ENCODE assay signal across 1 cellular context in the genomic region with DNA sequence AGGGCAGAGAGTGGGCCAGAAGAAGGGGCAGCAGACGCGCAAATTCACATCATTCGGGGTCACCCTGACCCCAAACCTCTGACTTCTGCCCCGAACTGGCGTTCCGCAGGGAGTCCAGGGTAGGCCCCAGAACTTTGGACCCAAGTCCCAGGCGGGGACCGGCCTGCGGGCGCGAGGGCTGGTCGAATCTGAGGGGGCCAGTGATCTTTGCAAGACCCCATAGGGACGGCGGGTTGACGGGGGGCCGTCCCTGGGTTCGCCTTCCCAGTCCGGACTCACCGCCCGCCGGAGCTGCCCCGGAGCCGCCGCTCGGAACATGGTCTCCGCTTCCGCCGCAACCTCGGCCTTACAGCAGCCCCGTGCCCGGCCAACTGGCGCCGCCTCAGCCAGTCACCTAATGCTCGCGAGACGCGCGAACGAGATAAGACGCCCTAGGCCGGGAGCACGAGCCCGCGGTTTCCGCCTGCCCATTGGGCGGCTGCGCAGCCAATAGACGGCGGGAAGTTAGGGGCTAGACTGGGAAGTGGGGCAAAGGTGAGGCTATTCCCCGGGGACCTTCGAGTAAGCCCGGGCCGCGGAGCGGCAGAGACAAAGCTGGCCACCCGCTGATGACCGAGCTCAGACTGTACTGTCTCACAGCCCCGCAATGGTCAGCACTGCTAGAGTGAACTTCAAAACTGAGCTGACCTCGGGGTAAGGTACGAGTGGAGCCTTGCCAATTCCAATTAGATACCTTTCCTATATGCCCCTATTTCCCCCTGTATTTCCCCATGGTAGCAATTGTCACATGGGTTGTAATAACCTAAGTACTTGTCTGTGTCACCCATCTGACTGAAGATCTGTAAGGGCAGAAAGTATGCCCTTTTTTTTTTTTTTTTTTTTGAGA.
TF ChIP-seq lines count a peak whose summit lies in the region.

A gene (minus strand): TSS at position 399 of the 886 bp plus-strand sequence. CDS start 81 bp downstream, at position 318.

TF ChIP-seq in HepG2, 621 proteins besides CTCF, POLR2A, EP300 and RAD21 (continued from another document and continues in another):
- TF ChIP-seq, protein P1, sequence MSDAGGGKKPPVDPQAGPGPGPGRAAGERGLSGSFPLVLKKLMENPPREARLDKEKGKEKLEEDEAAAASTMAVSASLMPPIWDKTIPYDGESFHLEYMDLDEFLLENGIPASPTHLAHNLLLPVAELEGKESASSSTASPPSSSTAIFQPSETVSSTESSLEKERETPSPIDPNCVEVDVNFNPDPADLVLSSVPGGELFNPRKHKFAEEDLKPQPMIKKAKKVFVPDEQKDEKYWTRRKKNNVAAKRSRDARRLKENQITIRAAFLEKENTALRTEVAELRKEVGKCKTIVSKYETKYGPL (CRISPR knock-in tag; IDR thresholded peaks at IDR 0.05): no peak
- TF ChIP-seq, protein P2, sequence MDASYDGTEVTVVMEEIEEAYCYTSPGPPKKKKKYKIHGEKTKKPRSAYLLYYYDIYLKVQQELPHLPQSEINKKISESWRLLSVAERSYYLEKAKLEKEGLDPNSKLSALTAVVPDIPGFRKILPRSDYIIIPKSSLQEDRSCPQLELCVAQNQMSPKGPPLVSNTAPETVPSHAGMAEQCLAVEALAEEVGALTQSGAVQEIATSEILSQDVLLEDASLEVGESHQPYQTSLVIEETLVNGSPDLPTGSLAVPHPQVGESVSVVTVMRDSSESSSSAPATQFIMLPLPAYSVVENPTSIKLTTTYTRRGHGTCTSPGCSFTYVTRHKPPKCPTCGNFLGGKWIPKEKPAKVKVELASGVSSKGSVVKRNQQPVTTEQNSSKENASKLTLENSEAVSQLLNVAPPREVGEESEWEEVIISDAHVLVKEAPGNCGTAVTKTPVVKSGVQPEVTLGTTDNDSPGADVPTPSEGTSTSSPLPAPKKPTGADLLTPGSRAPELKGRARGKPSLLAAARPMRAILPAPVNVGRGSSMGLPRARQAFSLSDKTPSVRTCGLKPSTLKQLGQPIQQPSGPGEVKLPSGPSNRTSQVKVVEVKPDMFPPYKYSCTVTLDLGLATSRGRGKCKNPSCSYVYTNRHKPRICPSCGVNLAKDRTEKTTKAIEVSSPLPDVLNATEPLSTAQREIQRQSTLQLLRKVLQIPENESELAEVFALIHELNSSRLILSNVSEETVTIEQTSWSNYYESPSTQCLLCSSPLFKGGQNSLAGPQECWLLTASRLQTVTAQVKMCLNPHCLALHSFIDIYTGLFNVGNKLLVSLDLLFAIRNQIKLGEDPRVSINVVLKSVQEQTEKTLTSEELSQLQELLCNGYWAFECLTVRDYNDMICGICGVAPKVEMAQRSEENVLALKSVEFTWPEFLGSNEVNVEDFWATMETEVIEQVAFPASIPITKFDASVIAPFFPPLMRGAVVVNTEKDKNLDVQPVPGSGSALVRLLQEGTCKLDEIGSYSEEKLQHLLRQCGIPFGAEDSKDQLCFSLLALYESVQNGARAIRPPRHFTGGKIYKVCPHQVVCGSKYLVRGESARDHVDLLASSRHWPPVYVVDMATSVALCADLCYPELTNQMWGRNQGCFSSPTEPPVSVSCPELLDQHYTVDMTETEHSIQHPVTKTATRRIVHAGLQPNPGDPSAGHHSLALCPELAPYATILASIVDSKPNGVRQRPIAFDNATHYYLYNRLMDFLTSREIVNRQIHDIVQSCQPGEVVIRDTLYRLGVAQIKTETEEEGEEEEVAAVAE (CRISPR knock-in tag; IDR thresholded peaks at IDR 0.05; ENCODE audit: borderline replicate concordance): peak; percentile 72; the same call in 1 of the 2 replicates
- TF ChIP-seq FOXK1 (CRISPR knock-in tag; IDR thresholded peaks at IDR 0.05; ENCODE audit: borderline replicate concordance, low read depth) (0 out of 2 replicates have a peak, but pooled peaks have one; percentile 16), GATAD2A (CRISPR knock-in tag; IDR thresholded peaks at IDR 0.05) (peak; percentile 29), HHEX (CRISPR knock-in tag; IDR thresholded peaks at IDR 0.05) (no peak), NCOR1 (IDR thresholded peaks at IDR 0.05; ENCODE audit: borderline replicate concordance, low read length) (peak; percentile 90), ZNF232 (CRISPR knock-in tag; IDR thresholded peaks at IDR 0.05; ENCODE audit: borderline replicate concordance) (peak; percentile 35; the same call in 1 of the 2 replicates), ZNF3 (CRISPR knock-in tag; IDR thresholded peaks at IDR 0.05) (no peak), MBNL3 (CRISPR knock-in tag; conservative IDR thresholded peaks at IDR 0.05) (no peak), ZNF333 (CRISPR knock-in tag; IDR thresholded peaks at IDR 0.05; ENCODE audit: borderline replicate concordance) (peak; percentile 81; the same call in 1 of the 2 replicates), PLRG1 (conservative IDR thresholded peaks at IDR 0.05) (no peak), KDM3A (CRISPR knock-in tag; IDR thresholded peaks at IDR 0.05; ENCODE audit: low read depth) (peak; percentile 64; the same call in 1 of the 2 replicates), KLF6 (CRISPR knock-in tag; IDR thresholded peaks at IDR 0.05) (peak; percentile 87; the same call in 1 of the 2 replicates), TCF7 (IDR thresholded peaks at IDR 0.05; ENCODE audit: low read depth) (no peak), ZNF441 (CRISPR knock-in tag; IDR thresholded peaks at IDR 0.05; ENCODE audit: borderline replicate concordance) (no peak; the same call in 1 of the 2 replicates), ZNF678 (CRISPR knock-in tag; IDR thresholded peaks at IDR 0.05) (no peak), HES4 (CRISPR knock-in tag; IDR thresholded peaks at IDR 0.05; ENCODE audit: borderline replicate concordance) (peak; percentile 82; the same call in 1 of the 2 replicates), ZNF205 (CRISPR knock-in tag; IDR thresholded peaks at IDR 0.05) (no peak; the same call in 1 of the 2 replicates), ASH2L (IDR thresholded peaks at IDR 0.05; ENCODE audit: insufficient read length, low read depth, low read length) (peak; percentile 89), SIN3A (IDR thresholded peaks at IDR 0.05; ENCODE audit: borderline replicate concordance, low read depth, low read length) (peak; percentile 59; the same call in 1 of the 2 replicates), ATF1 (CRISPR knock-in tag; IDR thresholded peaks at IDR 0.05) (no peak), AGO1 (IDR thresholded peaks at IDR 0.05; ENCODE audit: low read depth, low read length, poor library complexity, severe bottlenecking) (peak; percentile 31), ZNF530 (CRISPR knock-in tag; IDR thresholded peaks at IDR 0.05; ENCODE audit: low read depth) (no peak), ZNF557 (CRISPR knock-in tag; IDR thresholded peaks at IDR 0.05) (no peak), ZNF572 (CRISPR knock-in tag; IDR thresholded peaks at IDR 0.05) (no peak), ZNF749 (CRISPR knock-in tag; IDR thresholded peaks at IDR 0.05; ENCODE audit: borderline replicate concordance) (peak; percentile 84; the same call in 1 of the 2 replicates), ZNF256 (CRISPR knock-in tag; conservative IDR thresholded peaks at IDR 0.05) (no peak; the same call in 1 of the 2 replicates), SMARCC2 (IDR thresholded peaks at IDR 0.05) (no peak)
- TF ChIP-seq, protein P3, sequence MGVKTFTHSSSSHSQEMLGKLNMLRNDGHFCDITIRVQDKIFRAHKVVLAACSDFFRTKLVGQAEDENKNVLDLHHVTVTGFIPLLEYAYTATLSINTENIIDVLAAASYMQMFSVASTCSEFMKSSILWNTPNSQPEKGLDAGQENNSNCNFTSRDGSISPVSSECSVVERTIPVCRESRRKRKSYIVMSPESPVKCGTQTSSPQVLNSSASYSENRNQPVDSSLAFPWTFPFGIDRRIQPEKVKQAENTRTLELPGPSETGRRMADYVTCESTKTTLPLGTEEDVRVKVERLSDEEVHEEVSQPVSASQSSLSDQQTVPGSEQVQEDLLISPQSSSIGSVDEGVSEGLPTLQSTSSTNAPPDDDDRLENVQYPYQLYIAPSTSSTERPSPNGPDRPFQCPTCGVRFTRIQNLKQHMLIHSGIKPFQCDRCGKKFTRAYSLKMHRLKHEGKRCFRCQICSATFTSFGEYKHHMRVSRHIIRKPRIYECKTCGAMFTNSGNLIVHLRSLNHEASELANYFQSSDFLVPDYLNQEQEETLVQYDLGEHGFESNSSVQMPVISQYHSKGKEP (CRISPR knock-in tag; IDR thresholded peaks at IDR 0.05): no peak
- TF ChIP-seq, protein P4, sequence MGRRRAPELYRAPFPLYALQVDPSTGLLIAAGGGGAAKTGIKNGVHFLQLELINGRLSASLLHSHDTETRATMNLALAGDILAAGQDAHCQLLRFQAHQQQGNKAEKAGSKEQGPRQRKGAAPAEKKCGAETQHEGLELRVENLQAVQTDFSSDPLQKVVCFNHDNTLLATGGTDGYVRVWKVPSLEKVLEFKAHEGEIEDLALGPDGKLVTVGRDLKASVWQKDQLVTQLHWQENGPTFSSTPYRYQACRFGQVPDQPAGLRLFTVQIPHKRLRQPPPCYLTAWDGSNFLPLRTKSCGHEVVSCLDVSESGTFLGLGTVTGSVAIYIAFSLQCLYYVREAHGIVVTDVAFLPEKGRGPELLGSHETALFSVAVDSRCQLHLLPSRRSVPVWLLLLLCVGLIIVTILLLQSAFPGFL (CRISPR knock-in tag; IDR thresholded peaks at IDR 0.05): no peak
- TF ChIP-seq, protein P5, sequence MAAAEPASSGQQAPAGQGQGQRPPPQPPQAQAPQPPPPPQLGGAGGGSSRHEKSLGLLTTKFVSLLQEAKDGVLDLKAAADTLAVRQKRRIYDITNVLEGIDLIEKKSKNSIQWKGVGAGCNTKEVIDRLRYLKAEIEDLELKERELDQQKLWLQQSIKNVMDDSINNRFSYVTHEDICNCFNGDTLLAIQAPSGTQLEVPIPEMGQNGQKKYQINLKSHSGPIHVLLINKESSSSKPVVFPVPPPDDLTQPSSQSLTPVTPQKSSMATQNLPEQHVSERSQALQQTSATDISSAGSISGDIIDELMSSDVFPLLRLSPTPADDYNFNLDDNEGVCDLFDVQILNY (CRISPR knock-in tag; conservative IDR thresholded peaks at IDR 0.05): peak; percentile 69; the same call in 1 of the 2 replicates
- TF ChIP-seq, protein P6, sequence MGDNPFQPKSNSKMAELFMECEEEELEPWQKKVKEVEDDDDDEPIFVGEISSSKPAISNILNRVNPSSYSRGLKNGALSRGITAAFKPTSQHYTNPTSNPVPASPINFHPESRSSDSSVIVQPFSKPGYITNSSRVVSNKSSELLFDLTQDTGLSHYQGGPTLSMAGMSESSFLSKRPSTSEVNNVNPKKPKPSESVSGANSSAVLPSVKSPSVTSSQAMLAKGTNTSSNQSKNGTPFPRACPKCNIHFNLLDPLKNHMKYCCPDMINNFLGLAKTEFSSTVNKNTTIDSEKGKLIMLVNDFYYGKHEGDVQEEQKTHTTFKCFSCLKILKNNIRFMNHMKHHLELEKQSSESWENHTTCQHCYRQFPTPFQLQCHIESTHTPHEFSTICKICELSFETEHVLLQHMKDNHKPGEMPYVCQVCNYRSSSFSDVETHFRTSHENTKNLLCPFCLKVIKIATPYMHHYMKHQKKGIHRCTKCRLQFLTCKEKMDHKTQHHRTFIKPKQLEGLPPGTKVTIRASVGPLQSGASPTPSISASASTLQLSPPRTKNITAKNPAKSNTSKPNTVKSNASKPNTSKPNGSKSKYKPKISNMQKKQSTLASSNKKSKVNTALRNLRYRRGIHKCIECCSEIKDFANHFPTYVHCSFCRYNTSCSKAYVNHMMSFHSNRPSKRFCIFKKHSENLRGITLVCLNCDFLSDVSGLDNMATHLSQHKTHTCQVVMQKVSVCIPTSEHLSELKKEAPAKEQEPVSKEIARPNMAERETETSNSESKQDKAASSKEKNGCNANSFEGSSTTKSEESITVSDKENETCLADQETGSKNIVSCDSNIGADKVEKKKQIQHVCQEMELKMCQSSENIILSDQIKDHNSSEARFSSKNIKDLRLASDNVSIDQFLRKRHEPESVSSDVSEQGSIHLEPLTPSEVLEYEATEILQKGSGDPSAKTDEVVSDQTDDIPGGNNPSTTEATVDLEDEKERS (CRISPR knock-in tag; IDR thresholded peaks at IDR 0.05): peak; percentile 64; the same call in 1 of the 2 replicates
- TF ChIP-seq, protein P7, sequence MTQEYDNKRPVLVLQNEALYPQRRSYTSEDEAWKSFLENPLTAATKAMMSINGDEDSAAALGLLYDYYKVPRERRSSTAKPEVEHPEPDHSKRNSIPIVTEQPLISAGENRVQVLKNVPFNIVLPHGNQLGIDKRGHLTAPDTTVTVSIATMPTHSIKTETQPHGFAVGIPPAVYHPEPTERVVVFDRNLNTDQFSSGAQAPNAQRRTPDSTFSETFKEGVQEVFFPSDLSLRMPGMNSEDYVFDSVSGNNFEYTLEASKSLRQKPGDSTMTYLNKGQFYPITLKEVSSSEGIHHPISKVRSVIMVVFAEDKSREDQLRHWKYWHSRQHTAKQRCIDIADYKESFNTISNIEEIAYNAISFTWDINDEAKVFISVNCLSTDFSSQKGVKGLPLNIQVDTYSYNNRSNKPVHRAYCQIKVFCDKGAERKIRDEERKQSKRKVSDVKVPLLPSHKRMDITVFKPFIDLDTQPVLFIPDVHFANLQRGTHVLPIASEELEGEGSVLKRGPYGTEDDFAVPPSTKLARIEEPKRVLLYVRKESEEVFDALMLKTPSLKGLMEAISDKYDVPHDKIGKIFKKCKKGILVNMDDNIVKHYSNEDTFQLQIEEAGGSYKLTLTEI (CRISPR knock-in tag; conservative IDR thresholded peaks at IDR 0.05): no peak
- TF ChIP-seq, protein P8, sequence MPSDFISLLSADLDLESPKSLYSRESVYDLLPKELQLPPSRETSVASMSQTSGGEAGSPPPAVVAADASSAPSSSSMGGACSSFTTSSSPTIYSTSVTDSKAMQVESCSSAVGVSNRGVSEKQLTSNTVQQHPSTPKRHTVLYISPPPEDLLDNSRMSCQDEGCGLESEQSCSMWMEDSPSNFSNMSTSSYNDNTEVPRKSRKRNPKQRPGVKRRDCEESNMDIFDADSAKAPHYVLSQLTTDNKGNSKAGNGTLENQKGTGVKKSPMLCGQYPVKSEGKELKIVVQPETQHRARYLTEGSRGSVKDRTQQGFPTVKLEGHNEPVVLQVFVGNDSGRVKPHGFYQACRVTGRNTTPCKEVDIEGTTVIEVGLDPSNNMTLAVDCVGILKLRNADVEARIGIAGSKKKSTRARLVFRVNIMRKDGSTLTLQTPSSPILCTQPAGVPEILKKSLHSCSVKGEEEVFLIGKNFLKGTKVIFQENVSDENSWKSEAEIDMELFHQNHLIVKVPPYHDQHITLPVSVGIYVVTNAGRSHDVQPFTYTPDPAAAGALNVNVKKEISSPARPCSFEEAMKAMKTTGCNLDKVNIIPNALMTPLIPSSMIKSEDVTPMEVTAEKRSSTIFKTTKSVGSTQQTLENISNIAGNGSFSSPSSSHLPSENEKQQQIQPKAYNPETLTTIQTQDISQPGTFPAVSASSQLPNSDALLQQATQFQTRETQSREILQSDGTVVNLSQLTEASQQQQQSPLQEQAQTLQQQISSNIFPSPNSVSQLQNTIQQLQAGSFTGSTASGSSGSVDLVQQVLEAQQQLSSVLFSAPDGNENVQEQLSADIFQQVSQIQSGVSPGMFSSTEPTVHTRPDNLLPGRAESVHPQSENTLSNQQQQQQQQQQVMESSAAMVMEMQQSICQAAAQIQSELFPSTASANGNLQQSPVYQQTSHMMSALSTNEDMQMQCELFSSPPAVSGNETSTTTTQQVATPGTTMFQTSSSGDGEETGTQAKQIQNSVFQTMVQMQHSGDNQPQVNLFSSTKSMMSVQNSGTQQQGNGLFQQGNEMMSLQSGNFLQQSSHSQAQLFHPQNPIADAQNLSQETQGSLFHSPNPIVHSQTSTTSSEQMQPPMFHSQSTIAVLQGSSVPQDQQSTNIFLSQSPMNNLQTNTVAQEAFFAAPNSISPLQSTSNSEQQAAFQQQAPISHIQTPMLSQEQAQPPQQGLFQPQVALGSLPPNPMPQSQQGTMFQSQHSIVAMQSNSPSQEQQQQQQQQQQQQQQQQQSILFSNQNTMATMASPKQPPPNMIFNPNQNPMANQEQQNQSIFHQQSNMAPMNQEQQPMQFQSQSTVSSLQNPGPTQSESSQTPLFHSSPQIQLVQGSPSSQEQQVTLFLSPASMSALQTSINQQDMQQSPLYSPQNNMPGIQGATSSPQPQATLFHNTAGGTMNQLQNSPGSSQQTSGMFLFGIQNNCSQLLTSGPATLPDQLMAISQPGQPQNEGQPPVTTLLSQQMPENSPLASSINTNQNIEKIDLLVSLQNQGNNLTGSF (CRISPR knock-in tag; IDR thresholded peaks at IDR 0.05): peak; percentile 21; the same call in 1 of the 2 replicates
